In genomic region chr18:500556-501405, GRCh38 we compare ENCODE assay signal across 9 cellular contexts. TPM values are rescaled to one million over a fixed set of nuclear protein-coding genes. Genes with fewer than 3 reads are reported as not detected.
A peak's percentile ranks its signal among the peaks of the same experiment; 100 is the strongest.
DNase-seq lines count a peak whose midpoint lies in the region; TF ChIP-seq lines count a peak whose summit lies in the region.
"Had no signal": no experiment of that assay in that cellular context is flagged by ENCODE, and none has a peak within 500 bp of the region (broad histone marks: within the 10 kb centered on the region; RNA-seq: fewer than 3 reads in every experiment).

Gene COLEC12 (minus strand): TSS chr18:500701. CDS start chr18:500514, 187 bp downstream.

- in situ Hi-C loops in G401 (cut with HindIII; ENCODE audit: low sequenced_read_pairs) = no loop called here
- in situ Hi-C loops in HAP-1 (cut with MboI; ENCODE audit: low sequenced_read_pairs) = no loop called here

- H3K9ac ChIP-seq in NT2/D1 (ENCODE audit: insufficient read length, low read depth) = peak within 1 kb of the TSS; percentile 61

- DNase-seq in AG20443 (ENCODE audit: low spot score) (peak; percentile 76), NT2/D1 (ENCODE audit: low read depth, low spot score) (no peak), fibroblast of pulmonary artery (ENCODE audit: low read depth) (no peak), occipital lobe (lab: John Stamatoyannopoulos, UW) (no peak), G401 (ENCODE audit: low spot score) (no peak), NCI-H774 (lab: John Stamatoyannopoulos, UW) (no peak), COR-L47 (lab: John Stamatoyannopoulos, UW) (no peak), HAP-1 (ENCODE audit: low spot score in 2 of 2) (no peak)

- peaks cover 50% of the 10 kb centered on the region for H3K27me3 ChIP-seq in NT2/D1 (ENCODE audit: insufficient read depth, insufficient read length)
- H3K27me3 ChIP-seq in HAP-1 (ENCODE audit: low read depth) = peaks cover 19% of the 10 kb centered on the region

- TF ChIP-seq CTCF in fibroblast of pulmonary artery (IDR thresholded peaks at IDR 0.05; ENCODE audit: low read length, missing control alignments) = no peak

- no peaks in the 10 kb centered on the region for H3K9me3 ChIP-seq in NT2/D1 (ENCODE audit: insufficient read depth, low read length)
- H3K9me3 ChIP-seq in HAP-1 = no peaks in the 10 kb centered on the region; the same call in 1 of the 2 replicates

- H3K4me1 ChIP-seq in NT2/D1 (ENCODE audit: insufficient read depth, insufficient read length) = no peaks in the 10 kb centered on the region
- H3K4me1 ChIP-seq in HAP-1 = no peaks in the 10 kb centered on the region

- no peaks in the 10 kb centered on the region for H3K36me3 ChIP-seq in NT2/D1 (ENCODE audit: insufficient read depth, insufficient read length, low read length)
- no peaks in the 10 kb centered on the region for H3K36me3 ChIP-seq in HAP-1 (replicated peaks)

- H3K4me3 ChIP-seq in NT2/D1 (ENCODE audit: insufficient read length, low read depth) = peak within 1 kb of the TSS; percentile 56
- H3K4me3 ChIP-seq in fibroblast of pulmonary artery (replicated peaks; ENCODE audit: low read depth, low read length) = peak within 1 kb of the TSS; percentile 64
- H3K4me3 ChIP-seq in HAP-1 = no peak within 1 kb of the TSS

RNA-seq across cellular contexts. Expression of gene COLEC12, which starts in this region (rescaled TPM):
- total RNA-seq in occipital lobe = 15.4 TPM
- total RNA-seq in G401 (2014; rRNA removed; shearing (Covaris generic)) = 0.86 and 2.4 TPM in 2 replicates
- total RNA-seq: T-helper 1 cell treated with Interleukin-12 subunit alpha and Interleukin-12 subunit beta and Interleukin-4 antibody, amounts not matched to agents 30 ng/mL and 1 ng/mL, for 36 hours had no signal
